1 cellular context compared by ENCODE assay signal in genomic region chr5:55307383-55308253, GRCh38.
TF ChIP-seq lines count a peak whose summit lies in the region.

A gene with protein sequence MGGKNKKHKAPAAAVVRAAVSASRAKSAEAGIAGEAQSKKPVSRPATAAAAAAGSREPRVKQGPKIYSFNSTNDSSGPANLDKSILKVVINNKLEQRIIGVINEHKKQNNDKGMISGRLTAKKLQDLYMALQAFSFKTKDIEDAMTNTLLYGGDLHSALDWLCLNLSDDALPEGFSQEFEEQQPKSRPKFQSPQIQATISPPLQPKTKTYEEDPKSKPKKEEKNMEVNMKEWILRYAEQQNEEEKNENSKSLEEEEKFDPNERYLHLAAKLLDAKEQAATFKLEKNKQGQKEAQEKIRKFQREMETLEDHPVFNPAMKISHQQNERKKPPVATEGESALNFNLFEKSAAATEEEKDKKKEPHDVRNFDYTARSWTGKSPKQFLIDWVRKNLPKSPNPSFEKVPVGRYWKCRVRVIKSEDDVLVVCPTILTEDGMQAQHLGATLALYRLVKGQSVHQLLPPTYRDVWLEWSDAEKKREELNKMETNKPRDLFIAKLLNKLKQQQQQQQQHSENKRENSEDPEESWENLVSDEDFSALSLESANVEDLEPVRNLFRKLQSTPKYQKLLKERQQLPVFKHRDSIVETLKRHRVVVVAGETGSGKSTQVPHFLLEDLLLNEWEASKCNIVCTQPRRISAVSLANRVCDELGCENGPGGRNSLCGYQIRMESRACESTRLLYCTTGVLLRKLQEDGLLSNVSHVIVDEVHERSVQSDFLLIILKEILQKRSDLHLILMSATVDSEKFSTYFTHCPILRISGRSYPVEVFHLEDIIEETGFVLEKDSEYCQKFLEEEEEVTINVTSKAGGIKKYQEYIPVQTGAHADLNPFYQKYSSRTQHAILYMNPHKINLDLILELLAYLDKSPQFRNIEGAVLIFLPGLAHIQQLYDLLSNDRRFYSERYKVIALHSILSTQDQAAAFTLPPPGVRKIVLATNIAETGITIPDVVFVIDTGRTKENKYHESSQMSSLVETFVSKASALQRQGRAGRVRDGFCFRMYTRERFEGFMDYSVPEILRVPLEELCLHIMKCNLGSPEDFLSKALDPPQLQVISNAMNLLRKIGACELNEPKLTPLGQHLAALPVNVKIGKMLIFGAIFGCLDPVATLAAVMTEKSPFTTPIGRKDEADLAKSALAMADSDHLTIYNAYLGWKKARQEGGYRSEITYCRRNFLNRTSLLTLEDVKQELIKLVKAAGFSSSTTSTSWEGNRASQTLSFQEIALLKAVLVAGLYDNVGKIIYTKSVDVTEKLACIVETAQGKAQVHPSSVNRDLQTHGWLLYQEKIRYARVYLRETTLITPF (N-terminal part only) (minus strand): TSS chr5:55307694. CDS start chr5:55307573, 121 bp downstream.
TSS of gene MTREX (plus strand) at chr5:55307989. CDS start at chr5:55308014, 25 bp downstream.

TF ChIP-seq in K562, 482 proteins besides CTCF, POLR2A, EP300 and RAD21 (continued from another document and continues in another):
- no peak for TF ChIP-seq BRF1 (IDR thresholded peaks at IDR 0.05; ENCODE audit: borderline replicate concordance, extremely low read depth, insufficient read length)
- no peak for TF ChIP-seq ZNF398 (CRISPR knock-in tag; IDR thresholded peaks at IDR 0.05)
- TF ChIP-seq ZBTB33 (CRISPR knock-in tag; IDR thresholded peaks at IDR 0.05), result peak; percentile 28; the same call in 1 of the 2 replicates
- no peak for TF ChIP-seq ELK1 (CRISPR knock-in tag; IDR thresholded peaks at IDR 0.05)
- TF ChIP-seq FOXK1 (CRISPR knock-in tag; IDR thresholded peaks at IDR 0.05; ENCODE audit: borderline replicate concordance), result no peak
- TF ChIP-seq, protein P1, sequence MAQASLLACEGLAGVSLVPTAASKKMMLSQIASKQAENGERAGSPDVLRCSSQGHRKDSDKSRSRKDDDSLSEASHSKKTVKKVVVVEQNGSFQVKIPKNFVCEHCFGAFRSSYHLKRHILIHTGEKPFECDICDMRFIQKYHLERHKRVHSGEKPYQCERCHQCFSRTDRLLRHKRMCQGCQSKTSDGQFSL (CRISPR knock-in tag; IDR thresholded peaks at IDR 0.05), result no peak; the same call in 1 of the 2 replicates
- TF ChIP-seq, protein P1 (tag; IDR thresholded peaks at IDR 0.05), result no peak
- TF ChIP-seq XRCC3 (IDR thresholded peaks at IDR 0.05), result no peak
- no peak for TF ChIP-seq TSHZ1 (CRISPR knock-in tag; IDR thresholded peaks at IDR 0.05)
- peak; percentile 47 for TF ChIP-seq PHF20 (IDR thresholded peaks at IDR 0.05; ENCODE audit: partially characterized antibody)
- TF ChIP-seq, protein P2, sequence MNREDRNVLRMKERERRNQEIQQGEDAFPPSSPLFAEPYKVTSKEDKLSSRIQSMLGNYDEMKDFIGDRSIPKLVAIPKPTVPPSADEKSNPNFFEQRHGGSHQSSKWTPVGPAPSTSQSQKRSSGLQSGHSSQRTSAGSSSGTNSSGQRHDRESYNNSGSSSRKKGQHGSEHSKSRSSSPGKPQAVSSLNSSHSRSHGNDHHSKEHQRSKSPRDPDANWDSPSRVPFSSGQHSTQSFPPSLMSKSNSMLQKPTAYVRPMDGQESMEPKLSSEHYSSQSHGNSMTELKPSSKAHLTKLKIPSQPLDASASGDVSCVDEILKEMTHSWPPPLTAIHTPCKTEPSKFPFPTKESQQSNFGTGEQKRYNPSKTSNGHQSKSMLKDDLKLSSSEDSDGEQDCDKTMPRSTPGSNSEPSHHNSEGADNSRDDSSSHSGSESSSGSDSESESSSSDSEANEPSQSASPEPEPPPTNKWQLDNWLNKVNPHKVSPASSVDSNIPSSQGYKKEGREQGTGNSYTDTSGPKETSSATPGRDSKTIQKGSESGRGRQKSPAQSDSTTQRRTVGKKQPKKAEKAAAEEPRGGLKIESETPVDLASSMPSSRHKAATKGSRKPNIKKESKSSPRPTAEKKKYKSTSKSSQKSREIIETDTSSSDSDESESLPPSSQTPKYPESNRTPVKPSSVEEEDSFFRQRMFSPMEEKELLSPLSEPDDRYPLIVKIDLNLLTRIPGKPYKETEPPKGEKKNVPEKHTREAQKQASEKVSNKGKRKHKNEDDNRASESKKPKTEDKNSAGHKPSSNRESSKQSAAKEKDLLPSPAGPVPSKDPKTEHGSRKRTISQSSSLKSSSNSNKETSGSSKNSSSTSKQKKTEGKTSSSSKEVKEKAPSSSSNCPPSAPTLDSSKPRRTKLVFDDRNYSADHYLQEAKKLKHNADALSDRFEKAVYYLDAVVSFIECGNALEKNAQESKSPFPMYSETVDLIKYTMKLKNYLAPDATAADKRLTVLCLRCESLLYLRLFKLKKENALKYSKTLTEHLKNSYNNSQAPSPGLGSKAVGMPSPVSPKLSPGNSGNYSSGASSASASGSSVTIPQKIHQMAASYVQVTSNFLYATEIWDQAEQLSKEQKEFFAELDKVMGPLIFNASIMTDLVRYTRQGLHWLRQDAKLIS (CRISPR knock-in tag; IDR thresholded peaks at IDR 0.05), result peak; percentile 48; the same call in 1 of the 2 replicates
- TF ChIP-seq HMGN3 (IDR thresholded peaks at IDR 0.05; ENCODE audit: borderline replicate concordance, extremely low read depth, insufficient read length, low read depth, low read length), result peak; percentile 22
- peak; percentile 57 for TF ChIP-seq SAP30 (IDR thresholded peaks at IDR 0.05; ENCODE audit: borderline replicate concordance, insufficient read depth, low read depth, low read length, poor library complexity, severe bottlenecking)
- TF ChIP-seq HDGF (IDR thresholded peaks at IDR 0.05), result 0 out of 2 replicates have a peak, but pooled peaks have one; percentile 49
- peak; percentile 85 for TF ChIP-seq POU5F1 (IDR thresholded peaks at IDR 0.05; ENCODE audit: borderline replicate concordance, low read depth, low read length, partially characterized antibody)
- no peak for TF ChIP-seq GATAD2B (IDR thresholded peaks at IDR 0.05; ENCODE audit: borderline replicate concordance)
- TF ChIP-seq NFRKB (IDR thresholded peaks at IDR 0.05; ENCODE audit: low read depth), result peak; percentile 100
- no peak for TF ChIP-seq MCM7 (IDR thresholded peaks at IDR 0.05)
- TF ChIP-seq ZNF449 (CRISPR knock-in tag; IDR thresholded peaks at IDR 0.05), result no peak; the same call in 1 of the 2 replicates
- peak; percentile 31; the same call in 1 of the 2 replicates for TF ChIP-seq E2F3 (CRISPR knock-in tag; IDR thresholded peaks at IDR 0.05)
- peak; percentile 43 to 66 for TF ChIP-seq E2F6 (IDR thresholded peaks at IDR 0.05; ENCODE audit: borderline replicate concordance in 1 of 2, extremely low read depth in 1 of 2, insufficient read depth in 1 of 2, insufficient read length in 1 of 2, low read depth in 1 of 2, low read length in 1 of 2, poor library complexity in 1 of 2, severe bottlenecking in 1 of 2)
- no peak for TF ChIP-seq U2AF2 (optimal IDR thresholded peaks at IDR 0.05; ENCODE audit: low read depth, low read length)
- peak; percentile 13; the same call in 1 of the 2 replicates for TF ChIP-seq CBX1 (IDR thresholded peaks at IDR 0.05; ENCODE audit: low read depth)
- TF ChIP-seq PREB (CRISPR knock-in tag; IDR thresholded peaks at IDR 0.05), result 0 out of 2 replicates have a peak, but pooled peaks have one; percentile 79
- no peak for TF ChIP-seq ILF3 (IDR thresholded peaks at IDR 0.05; ENCODE audit: borderline replicate concordance)
- peak; percentile 79 for TF ChIP-seq ZNF143 (CRISPR knock-in tag; IDR thresholded peaks at IDR 0.05)
- no peak for TF ChIP-seq RB1 (IDR thresholded peaks at IDR 0.05; ENCODE audit: low read depth)
- TF ChIP-seq NR0B1 (IDR thresholded peaks at IDR 0.05; ENCODE audit: partially characterized antibody), result no peak
- 0 out of 2 replicates have a peak, but pooled peaks have one; percentile 17 for TF ChIP-seq ZNF12 (CRISPR knock-in tag; IDR thresholded peaks at IDR 0.05)
